Comparison of ENCODE assay signal across 20 cellular contexts in genomic region chr11:1194231-1194976, GRCh38. TPM values are rescaled to one million over a fixed set of nuclear protein-coding genes. Genes with fewer than 3 reads are reported as not detected.
DNase-seq lines count a peak whose midpoint lies in the region; ATAC-seq and TF ChIP-seq lines count a peak whose summit lies in the region.
"Had no signal": no experiment of that assay in that cellular context is flagged by ENCODE, and none has a peak within 500 bp of the region (broad histone marks: within the 10 kb centered on the region; RNA-seq: fewer than 3 reads in every experiment).

No MANE protein-coding gene starts in this region.

- no peaks in the 10 kb centered on the region for H3K4me1 Mint-ChIP-seq in WTC11

- intact Hi-C loops in lower lobe of right lung (cut with DNase I): no loop called here

- peaks cover 38% of the 10 kb centered on the region for H3K27me3 ChIP-seq in lower lobe of right lung (ENCODE audit: low read depth)
- peaks cover 64% of the 10 kb centered on the region for H3K27me3 ChIP-seq in suprapubic skin

- ATAC-seq in WTC11 (no peak), lower lobe of right lung (no peak), HG02610 (IDR thresholded peaks at IDR 0.05; ENCODE audit: unreplicated experiment) (no peak)

- H3K4me1 ChIP-seq in lower lobe of right lung (no peaks in the 10 kb centered on the region), suprapubic skin (peaks cover 5% of the 10 kb centered on the region)

- TF ChIP-seq CTCF in WTC11 (IDR thresholded peaks at IDR 0.05) (no peak), lower lobe of right lung (IDR thresholded peaks at IDR 0.05) (no peak), suprapubic skin (IDR thresholded peaks at IDR 0.05) (no peak)

- H3K27ac Mint-ChIP-seq in WTC11: no peak overlapping the region

- H3K36me3 ChIP-seq in lower lobe of right lung (no peaks in the 10 kb centered on the region), suprapubic skin (no peaks in the 10 kb centered on the region)

- peaks cover 4% of the 10 kb centered on the region for H3K27me3 Mint-ChIP-seq in WTC11 (ENCODE audit: low read depth)

- peak; percentile 13 for DNase-seq in activated CD8-positive, alpha-beta memory T cell treated with anti-CD3 and anti-CD28 coated beads, Interleukin-2, amount 50 U/mL, for 4 hours
- no peak for DNase-seq in activated CD8-positive, alpha-beta memory T cell treated with anti-CD3 and anti-CD28 coated beads for 24 hours
- DNase-seq in WTC11 (ENCODE audit: low spot score) (peak; percentile 3), lower lobe of right lung (peak; percentile 44), suprapubic skin (ENCODE audit: low spot score in 2 of 2) (peak; percentile 64 to 79), SKM-1 (lab: John Stamatoyannopoulos, UW; ENCODE audit: unreplicated experiment) (no peak), NCI-H510A treated with DMSO at 0.1 percent for 48 hours (lab: John Stamatoyannopoulos, UW) (no peak)
- DNase-seq: activated gamma-delta T cell; Karpas-422; NCI-H1092; NCI-H2107; NCI-H524 treated with DMSO at 0.1 percent for 48 hours; occipital lobe; SHP77 treated with DMSO at 0.1 percent for 48 hours; stimulated activated CD4-positive, alpha-beta T cell treated with anti-CD3 and anti-CD28 coated beads, Interleukin-4, amount 100 ng/mL, for 24 hours; substantia nigra had no signal

- H3K4me3 ChIP-seq in lower lobe of right lung (no peak overlapping the region), suprapubic skin (no peak overlapping the region)
- H3K4me3 ChIP-seq: skin epidermis had no signal

- no peak overlapping the region for H3K27ac ChIP-seq in lower lobe of right lung
- H3K27ac ChIP-seq in suprapubic skin: no peak overlapping the region
- H3K27ac ChIP-seq: skin epidermis had no signal

- peaks cover 5% of the 10 kb centered on the region for H3K9me3 Mint-ChIP-seq in WTC11

- TF ChIP-seq POLR2A in suprapubic skin (IDR thresholded peaks at IDR 0.05): no peak

- H3K9me3 ChIP-seq in lower lobe of right lung: no peaks in the 10 kb centered on the region
- no peaks in the 10 kb centered on the region for H3K9me3 ChIP-seq in suprapubic skin

- 99% methylated on average over 14 of the region's 59 CpGs for WGBS in suprapubic skin

- POLR2A ChIA-PET in WTC11 (lab: Charles Lee): no interaction called here

- H3K36me3 Mint-ChIP-seq in WTC11: no peaks in the 10 kb centered on the region

- CTCF ChIA-PET in WTC11 (lab: Charles Lee): no interaction called here

- H3K4me3 Mint-ChIP-seq in WTC11: no peak overlapping the region

- TF ChIP-seq EP300 in suprapubic skin (IDR thresholded peaks at IDR 0.05): no peak

TF ChIP-seq in WTC11, 78 proteins besides CTCF, POLR2A, EP300 and RAD21:
- TF ChIP-seq ZNF281 (CRISPR knock-in tag; IDR thresholded peaks at IDR 0.05) (no peak), ZNF121 (CRISPR knock-in tag; IDR thresholded peaks at IDR 0.05) (no peak), ZBTB43 (CRISPR knock-in tag; IDR thresholded peaks at IDR 0.05) (no peak), FOXJ3 (CRISPR knock-in tag; IDR thresholded peaks at IDR 0.05; ENCODE audit: borderline replicate concordance) (no peak), SMAD4 (CRISPR knock-in tag; IDR thresholded peaks at IDR 0.05) (no peak), ZNF512 (CRISPR knock-in tag; IDR thresholded peaks at IDR 0.05; ENCODE audit: borderline replicate concordance) (no peak), OVOL2 (CRISPR knock-in tag; IDR thresholded peaks at IDR 0.05; ENCODE audit: borderline replicate concordance) (no peak), TCF7 (CRISPR knock-in tag; IDR thresholded peaks at IDR 0.05; ENCODE audit: low read depth) (no peak)

RNA-seq across cellular contexts. Expression of gene MUC5B, which starts 28.5 kb away (rescaled TPM):
- 0.69 to 1.6 TPM (median 1.6 TPM) in 3 replicates for total RNA-seq in WTC11 (2021)
- 57.5 TPM for total RNA-seq in lower lobe of right lung
- under 1 TPM; 0.08 to 0.34 (median 0.13) TPM for total RNA-seq in suprapubic skin
- total RNA-seq: endothelial cell of umbilical vein; occipital lobe; T-helper 2 cell treated with Interferon-gamma antibody and Interleukin-4, amounts not matched to agents 100 ng/mL and 5 ng/mL, for 36 hours had no signal

RNA-seq across cellular contexts. Expression of gene MUC5AC, which starts 36.7 kb away (rescaled TPM):
- total RNA-seq in WTC11 (2021) (under 0.01 TPM in 1 of 3 replicates, not detected in the others), lower lobe of right lung (0.35 TPM), suprapubic skin (not detected)
- total RNA-seq: endothelial cell of umbilical vein; occipital lobe; T-helper 2 cell treated with Interferon-gamma antibody and Interleukin-4, amounts not matched to agents 100 ng/mL and 5 ng/mL, for 36 hours had no signal

Comparison
In these comparisons a context has a peak if more than half of its experiments do, and no peak if none do; other contexts are left out.
1. DNase-seq: peak in activated CD8-positive, alpha-beta memory T cell treated with anti-CD3 and anti-CD28 coated beads, Interleukin-2, amount 50 U/mL, for 4 hours (single experiment), WTC11 (single experiment), lower lobe of right lung (single experiment) and suprapubic skin (2 of 2); none in activated CD8-positive, alpha-beta memory T cell treated with anti-CD3 and anti-CD28 coated beads for 24 hours (single experiment), SKM-1 (single experiment) and NCI-H510A treated with DMSO at 0.1 percent for 48 hours (single experiment).
2. RNA of gene MUC5B, which starts 28.5 kb away (total RNA-seq): 57.5 TPM in lower lobe of right lung (single experiment); 0.69 to 1.6 TPM in WTC11 and 0.08 to 0.34 TPM in suprapubic skin; every median in the first group is over 10 times any median in the second.